8 cellular contexts compared by ENCODE assay signal in genomic region chr19:43519436-43520088, GRCh38. TPM values are rescaled to one million over a fixed set of nuclear protein-coding genes. Genes with fewer than 3 reads are reported as not detected.
DNase-seq lines count a peak whose midpoint lies in the region; ATAC-seq and TF ChIP-seq lines count a peak whose summit lies in the region.

No MANE protein-coding gene starts in this region.

- H4K20me1 ChIP-seq in HCT116 (ENCODE audit: insufficient read depth) = no peaks in the 10 kb centered on the region

- BruUV-seq in HCT116 (replicated peaks; lab: Mats Ljungman, UMichigan) = no TSS peak

- no peaks in the 10 kb centered on the region for H3K27me3 ChIP-seq in HCT116 (ENCODE audit: insufficient read depth, low read length)
- no peaks in the 10 kb centered on the region for H3K27me3 ChIP-seq in colonic mucosa
- no peaks in the 10 kb centered on the region for H3K27me3 ChIP-seq in liver (ENCODE audit: control insufficient read depth in 4 of 4, insufficient read depth in 4 of 4, low read length in 3 of 4)

- TF ChIP-seq RAD21 in HCT116 (IDR thresholded peaks at IDR 0.05; ENCODE audit: low read depth) = peak; percentile 93
- TF ChIP-seq RAD21 in liver (IDR thresholded peaks at IDR 0.05) = peak; percentile 98 to 99

- DNase-seq in AML-193 (lab: John Stamatoyannopoulos, UW) = peak; percentile 59 to 76
- DNase-seq in HCT116 (ENCODE audit: low read depth, low spot score) = peak; percentile 74
- DNase-seq in NCI-H510A treated with DMSO at 0.1 percent for 48 hours (lab: John Stamatoyannopoulos, UW) = peak; percentile 83
- peak; percentile 89 for DNase-seq in activated CD4-positive, alpha-beta T cell treated with anti-CD3 and anti-CD28 coated beads for 48 hours
- DNase-seq in colonic mucosa = peak; percentile 77
- peak; percentile 60 to 73 (median 65) for DNase-seq in stimulated activated CD4-positive, alpha-beta T cell treated with anti-CD3 and anti-CD28 coated beads, TNF-alpha, amount 100 ng/mL, for 1 hour (ENCODE audit: low read depth in 3 of 3, low spot score in 1 of 3)

- intact Hi-C loops in HCT116 (cut with micrococcal nuclease) = loop anchor here (1.0 to 2.0 kb wide), 3 partner anchors 72 to 289 kb away; no protein-coding TSS in a partner anchor
- intact Hi-C loops in colonic mucosa (cut with DNase I) = loop anchor here (2.0 kb wide), 1 partner anchor 73 kb away; no protein-coding TSS in a partner anchor

- H2AFZ ChIP-seq in HCT116 (ENCODE audit: low read depth, low read length, poor library complexity, severe bottlenecking) = no peak overlapping the region

- TF ChIP-seq POLR2A in HCT116 (IDR thresholded peaks at IDR 0.05; ENCODE audit: borderline replicate concordance, extremely low read depth, insufficient read depth, insufficient read length) = no peak

- POLR2A ChIA-PET in HCT116 (lab: Charles Lee) = interaction anchor here (0.7 to 1.8 kb wide), 6 partner anchors 11 to 87 kb away, joined by 3 to 9 read pairs (median 4); partner anchors contain the start of gene ZNF575

- WGBS in liver = 54% methylated on average over 10 of the region's 10 CpGs

- H3K36me3 ChIP-seq in HCT116 (ENCODE audit: control insufficient read depth in 1 of 2, insufficient read depth in 2 of 2, low read length in 2 of 2) = no peaks in the 10 kb centered on the region; a peak in 1 of 4 replicates
- H3K36me3 ChIP-seq in colonic mucosa = no peaks in the 10 kb centered on the region
- peaks cover 0 to 3% (median 2%) of the 10 kb centered on the region in 4 donors for H3K36me3 ChIP-seq in liver (ENCODE audit: control insufficient read depth in 4 of 4, insufficient read depth in 3 of 4, low read depth in 1 of 4, low read length in 3 of 4)

- no peaks in the 10 kb centered on the region for H3K9me2 ChIP-seq in HCT116 (ENCODE audit: insufficient read depth)

- H3K4me2 ChIP-seq in HCT116 (ENCODE audit: low read length) = no peak overlapping the region

- H3K4me1 ChIP-seq in HCT116 (ENCODE audit: control insufficient read depth in 1 of 2, insufficient read depth in 2 of 2, low read length in 2 of 2) (peaks cover 19 to 30% of the 10 kb centered on the region in 2 experiments), colonic mucosa (no peaks in the 10 kb centered on the region), liver (ENCODE audit: control insufficient read depth in 4 of 4, insufficient read depth in 4 of 4, low read length in 3 of 4) (peaks cover 0 to 3% (median 2%) of the 10 kb centered on the region in 4 donors)

- H3K27ac ChIP-seq in HCT116 (ENCODE audit: low read depth, low read length) = no peak overlapping the region
- no peak overlapping the region for H3K27ac ChIP-seq in colonic mucosa
- no peak overlapping the region for H3K27ac ChIP-seq in liver (ENCODE audit: low read depth in 1 of 2, low read length in 2 of 2)

- ATAC-seq in HCT116 (peak; percentile 76), GM19397 (IDR thresholded peaks at IDR 0.05; ENCODE audit: unreplicated experiment) (no peak)

- CTCF ChIA-PET in HCT116 (lab: Charles Lee) = interaction anchor here (0.6 to 6.3 kb wide), 20 partner anchors 9 to 289 kb away, joined by 3 to 225 read pairs (median 5); partner anchors contain the start of genes ETHE1, IRGQ, LYPD3 and PHLDB3

- H3K9ac ChIP-seq in HCT116 (ENCODE audit: low read length) (no peak overlapping the region), colonic mucosa (ENCODE audit: low read depth in 2 of 2, low read length in 2 of 2) (no peak overlapping the region), liver (ENCODE audit: low read depth in 1 of 2, low read length in 2 of 2) (no peak overlapping the region)

- peaks cover 32% of the 10 kb centered on the region; the same call in 1 of the 2 replicates for H3K79me2 ChIP-seq in HCT116 (ENCODE audit: insufficient read depth, low read length)

- H3K9me3 ChIP-seq in HCT116 (ENCODE audit: control insufficient read depth in 1 of 2, insufficient read depth in 1 of 2, low read depth in 1 of 2, low read length in 2 of 2) = no peaks in the 10 kb centered on the region
- no peaks in the 10 kb centered on the region for H3K9me3 ChIP-seq in colonic mucosa
- H3K9me3 ChIP-seq in liver (ENCODE audit: control insufficient read depth in 4 of 4, low read length in 3 of 4) = no peaks in the 10 kb centered on the region

- RAD21 ChIA-PET in HCT116 (lab: Charles Lee; ENCODE audit: low non-redundant PET in 1 of 2, low total read pairs in 2 of 2, uncharacterized antibody in 2 of 2, unreplicated experiment in 2 of 2) = interaction anchor here (0.8 to 2.8 kb wide), 6 partner anchors 14 to 87 kb away, joined by 3 to 32 read pairs (median 4); partner anchors contain the start of gene ZNF575 (in 1 of the 2)

- H3K4me3 ChIP-seq in HCT116 (replicated peaks in 1 of 2; ENCODE audit: low read depth in 1 of 2, low read length in 2 of 2) (no peak overlapping the region), colonic mucosa (no peak overlapping the region), liver (ENCODE audit: low read depth in 1 of 3, low read length in 3 of 3) (no peak overlapping the region)

- peak; percentile 88 to 93 (median 91) for TF ChIP-seq CTCF in HCT116 (IDR thresholded peaks at IDR 0.05 in 2 of 3, conservative IDR thresholded peaks at IDR 0.05 in 1 of 3; ENCODE audit: borderline replicate concordance in 1 of 3, insufficient read depth in 1 of 3, low read depth in 2 of 3, low read length in 2 of 3)
- peak; percentile 87 for TF ChIP-seq CTCF in colonic mucosa (IDR thresholded peaks at IDR 0.05)
- TF ChIP-seq CTCF in liver (IDR thresholded peaks at IDR 0.05; ENCODE audit: low read depth, low read length, missing input control) = peak; percentile 91

TF ChIP-seq in HCT116, 20 proteins besides CTCF, POLR2A, EP300 and RAD21:
- 0 out of 2 replicates have a peak, but pooled peaks have one; percentile 10 for TF ChIP-seq FOSL1 (IDR thresholded peaks at IDR 0.05; ENCODE audit: low read depth)
- TF ChIP-seq YY1 (IDR thresholded peaks at IDR 0.05; ENCODE audit: extremely low read depth, insufficient replicate concordance, low read depth, low read length) = no peak

TF ChIP-seq in liver, 16 proteins besides CTCF, POLR2A, EP300 and RAD21:
- TF ChIP-seq HNF4A (conservative IDR thresholded peaks at IDR 0.05) (peak in 1 of 2 donors; percentile 18), GABPA (IDR thresholded peaks at IDR 0.05 in 1 of 2, conservative IDR thresholded peaks at IDR 0.05 in 1 of 2) (no peak)

RNA-seq across cellular contexts. Expression of gene ETHE1, which starts 7.4 kb away (rescaled TPM):
- total RNA-seq in HCT116 (2021; ENCODE audit: unreplicated experiment) (64.3 TPM), colonic mucosa (100 to 1,000 TPM; 482 to 569 TPM), liver (10 to 100 TPM; 30.4 to 35.0 TPM)
- 120 and 133 TPM in 2 replicates for polyA plus RNA-seq in HCT116 (2012)
- 10 to 100 TPM; 34.0 to 45.1 TPM for polyA plus RNA-seq in liver

RNA-seq across cellular contexts. Expression of gene ZNF575, which starts 13.4 kb away (rescaled TPM):
- total RNA-seq in HCT116 (2021; ENCODE audit: unreplicated experiment) = 1.9 TPM
- 1.0 and 2.0 TPM in 2 replicates for polyA plus RNA-seq in HCT116 (2012)
- 10 to 100 TPM in 1 of 2 donors, 1 to 10 TPM in 1; 6.4 to 11.3 TPM for total RNA-seq in colonic mucosa
- under 1 TPM; 0.08 to 0.09 TPM for total RNA-seq in liver
- 1 to 10 TPM in 1 of 2 donors, under 1 TPM in 1; 0.88 to 1.0 TPM for polyA plus RNA-seq in liver

RNA-seq across cellular contexts. Expression of gene PHLDB3, which starts 15.0 kb away (rescaled TPM):
- total RNA-seq in HCT116 (2021; ENCODE audit: unreplicated experiment) = 15.5 TPM
- 12.0 and 14.3 TPM in 2 replicates for polyA plus RNA-seq in HCT116 (2012)
- 10 to 100 TPM in 1 of 2 donors, 1 to 10 TPM in 1; 6.8 to 24.0 TPM for total RNA-seq in colonic mucosa
- total RNA-seq in liver = 10 to 100 TPM; 10.6 to 18.2 TPM
- 10 to 100 TPM; 10.7 to 12.7 TPM for polyA plus RNA-seq in liver

RNA-seq across cellular contexts. Expression of gene LYPD3, which starts 54.2 kb away (rescaled TPM):
- total RNA-seq in HCT116 (2021; ENCODE audit: unreplicated experiment) = 3.6 TPM
- polyA plus RNA-seq in HCT116 (2012) = 6.3 and 9.4 TPM in 2 replicates
- total RNA-seq in colonic mucosa = under 1 TPM; 0.42 to 0.59 TPM
- under 1 TPM; 0.08 to 0.09 TPM for total RNA-seq in liver
- under 1 TPM; 0.26 to 0.38 TPM for polyA plus RNA-seq in liver

RNA-seq across cellular contexts. Expression of gene XRCC1, which starts 55.8 kb away (rescaled TPM):
- total RNA-seq in HCT116 (2021; ENCODE audit: unreplicated experiment) = 37.4 TPM
- 28.7 and 35.0 TPM in 2 replicates for polyA plus RNA-seq in HCT116 (2012)
- 10 to 100 TPM; 22.3 to 40.7 TPM for total RNA-seq in colonic mucosa
- total RNA-seq in liver = 1 to 10 TPM; 3.6 to 9.8 TPM
- 1 to 10 TPM; 4.5 to 5.2 TPM for polyA plus RNA-seq in liver
